Comparison of ENCODE assay signal across 1 cellular context in the genomic region with DNA sequence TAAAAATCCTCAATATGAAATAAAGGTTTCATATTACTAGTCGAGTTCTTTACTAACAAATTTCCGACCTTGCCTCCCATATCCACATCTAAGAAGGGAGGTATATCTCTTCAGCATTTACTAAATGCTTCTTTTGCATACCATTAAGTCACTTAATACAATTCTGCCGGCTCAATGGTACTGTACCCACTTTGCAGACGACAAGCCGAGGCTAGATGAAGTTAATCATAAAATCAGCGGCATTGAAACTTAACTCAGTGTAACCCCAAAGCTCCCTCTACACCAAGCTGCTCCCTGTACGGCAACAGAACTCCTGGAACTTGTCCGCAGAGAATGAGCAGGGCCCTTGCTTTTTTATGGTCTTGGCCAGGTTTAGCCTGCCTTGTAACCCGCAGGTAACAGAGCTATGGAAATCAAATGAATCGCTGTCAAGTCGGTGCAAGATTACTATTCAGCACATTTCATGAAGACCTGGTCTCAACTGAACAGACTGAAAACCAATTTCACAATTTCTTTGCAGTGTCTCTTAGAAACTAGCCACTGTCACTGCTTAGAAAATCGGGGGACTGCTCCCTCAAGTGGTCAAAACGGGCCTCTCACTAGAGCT.
TF ChIP-seq lines count a peak whose summit lies in the region.

No MANE protein-coding gene starts in this region.

TF ChIP-seq in K562, 482 proteins besides CTCF, POLR2A, EP300 and RAD21 (continued from another document and continues in another):
- TF ChIP-seq GTF3C2 (IDR thresholded peaks at IDR 0.05; ENCODE audit: borderline replicate concordance, extremely low read depth, insufficient read length) (no peak), SMARCC2 (IDR thresholded peaks at IDR 0.05; ENCODE audit: low read depth) (0 out of 2 replicates have a peak, but pooled peaks have one; percentile 15), RBM34 (IDR thresholded peaks at IDR 0.05; ENCODE audit: borderline replicate concordance, insufficient read depth, low read length) (no peak), SMAD4 (CRISPR knock-in tag; conservative IDR thresholded peaks at IDR 0.05) (0 out of 2 replicates have a peak, but pooled peaks have one; percentile 46), MECOM (CRISPR knock-in tag; IDR thresholded peaks at IDR 0.05) (no peak), BMI1 (IDR thresholded peaks at IDR 0.05; ENCODE audit: low read length) (no peak), MTA3 (IDR thresholded peaks at IDR 0.05; ENCODE audit: borderline replicate concordance) (no peak; the same call in 1 of the 2 replicates), SAFB2 (IDR thresholded peaks at IDR 0.05; ENCODE audit: borderline replicate concordance, low read depth, low read length, severe bottlenecking) (no peak), ZFX (CRISPR knock-in tag; IDR thresholded peaks at IDR 0.05) (peak; percentile 44; the same call in 1 of the 2 replicates), ZNF24 (IDR thresholded peaks at IDR 0.05) (0 out of 2 replicates have a peak, but pooled peaks have one; percentile 46), SNIP1 (IDR thresholded peaks at IDR 0.05; ENCODE audit: low read depth) (no peak), GTF2F1 (IDR thresholded peaks at IDR 0.05; ENCODE audit: low read depth, low read length) (no peak), NFYB (IDR thresholded peaks at IDR 0.05; ENCODE audit: extremely low read depth, insufficient read length) (no peak), ZNF354B (CRISPR knock-in tag; IDR thresholded peaks at IDR 0.05) (no peak), CREB3L1 (IDR thresholded peaks at IDR 0.05; ENCODE audit: borderline replicate concordance, low read depth) (no peak), ZNF253 (CRISPR knock-in tag; conservative IDR thresholded peaks at IDR 0.05) (no peak), ELF1 (tag; IDR thresholded peaks at IDR 0.05) (no peak), CUX1 (CRISPR knock-in tag; IDR thresholded peaks at IDR 0.05) (no peak), ZNF165 (CRISPR knock-in tag; IDR thresholded peaks at IDR 0.05; ENCODE audit: borderline replicate concordance) (no peak), ZNF512 (tag; IDR thresholded peaks at IDR 0.05) (no peak), SMARCE1 (IDR thresholded peaks at IDR 0.05) (peak; percentile 34; the same call in 1 of the 2 replicates), SAFB (IDR thresholded peaks at IDR 0.05; ENCODE audit: borderline replicate concordance, low read depth, low read length) (no peak), NFIX (CRISPR knock-in tag; IDR thresholded peaks at IDR 0.05; ENCODE audit: low read depth) (no peak), ZBTB26 (CRISPR knock-in tag; IDR thresholded peaks at IDR 0.05) (no peak), GABPB2 (CRISPR knock-in tag; conservative IDR thresholded peaks at IDR 0.05) (no peak), EHMT2 (IDR thresholded peaks at IDR 0.05) (no peak), CREB1 (IDR thresholded peaks at IDR 0.05) (no peak), CREB1 (CRISPR knock-in tag; IDR thresholded peaks at IDR 0.05) (no peak), KLF10 (CRISPR knock-in tag; IDR thresholded peaks at IDR 0.05) (no peak)
- TF ChIP-seq, protein P1, sequence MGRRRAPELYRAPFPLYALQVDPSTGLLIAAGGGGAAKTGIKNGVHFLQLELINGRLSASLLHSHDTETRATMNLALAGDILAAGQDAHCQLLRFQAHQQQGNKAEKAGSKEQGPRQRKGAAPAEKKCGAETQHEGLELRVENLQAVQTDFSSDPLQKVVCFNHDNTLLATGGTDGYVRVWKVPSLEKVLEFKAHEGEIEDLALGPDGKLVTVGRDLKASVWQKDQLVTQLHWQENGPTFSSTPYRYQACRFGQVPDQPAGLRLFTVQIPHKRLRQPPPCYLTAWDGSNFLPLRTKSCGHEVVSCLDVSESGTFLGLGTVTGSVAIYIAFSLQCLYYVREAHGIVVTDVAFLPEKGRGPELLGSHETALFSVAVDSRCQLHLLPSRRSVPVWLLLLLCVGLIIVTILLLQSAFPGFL (CRISPR knock-in tag; IDR thresholded peaks at IDR 0.05), result no peak
- TF ChIP-seq, protein P2, sequence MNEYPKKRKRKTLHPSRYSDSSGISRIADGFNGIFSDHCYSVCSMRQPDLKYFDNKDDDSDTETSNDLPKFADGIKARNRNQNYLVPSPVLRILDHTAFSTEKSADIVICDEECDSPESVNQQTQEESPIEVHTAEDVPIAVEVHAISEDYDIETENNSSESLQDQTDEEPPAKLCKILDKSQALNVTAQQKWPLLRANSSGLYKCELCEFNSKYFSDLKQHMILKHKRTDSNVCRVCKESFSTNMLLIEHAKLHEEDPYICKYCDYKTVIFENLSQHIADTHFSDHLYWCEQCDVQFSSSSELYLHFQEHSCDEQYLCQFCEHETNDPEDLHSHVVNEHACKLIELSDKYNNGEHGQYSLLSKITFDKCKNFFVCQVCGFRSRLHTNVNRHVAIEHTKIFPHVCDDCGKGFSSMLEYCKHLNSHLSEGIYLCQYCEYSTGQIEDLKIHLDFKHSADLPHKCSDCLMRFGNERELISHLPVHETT (CRISPR knock-in tag; conservative IDR thresholded peaks at IDR 0.05 in 1 of 2, IDR thresholded peaks at IDR 0.05 in 1 of 2), result no peak; a peak in 1 of 4 replicates
- TF ChIP-seq, protein P3, sequence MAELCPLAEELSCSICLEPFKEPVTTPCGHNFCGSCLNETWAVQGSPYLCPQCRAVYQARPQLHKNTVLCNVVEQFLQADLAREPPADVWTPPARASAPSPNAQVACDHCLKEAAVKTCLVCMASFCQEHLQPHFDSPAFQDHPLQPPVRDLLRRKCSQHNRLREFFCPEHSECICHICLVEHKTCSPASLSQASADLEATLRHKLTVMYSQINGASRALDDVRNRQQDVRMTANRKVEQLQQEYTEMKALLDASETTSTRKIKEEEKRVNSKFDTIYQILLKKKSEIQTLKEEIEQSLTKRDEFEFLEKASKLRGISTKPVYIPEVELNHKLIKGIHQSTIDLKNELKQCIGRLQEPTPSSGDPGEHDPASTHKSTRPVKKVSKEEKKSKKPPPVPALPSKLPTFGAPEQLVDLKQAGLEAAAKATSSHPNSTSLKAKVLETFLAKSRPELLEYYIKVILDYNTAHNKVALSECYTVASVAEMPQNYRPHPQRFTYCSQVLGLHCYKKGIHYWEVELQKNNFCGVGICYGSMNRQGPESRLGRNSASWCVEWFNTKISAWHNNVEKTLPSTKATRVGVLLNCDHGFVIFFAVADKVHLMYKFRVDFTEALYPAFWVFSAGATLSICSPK (IDR thresholded peaks at IDR 0.05; ENCODE audit: borderline replicate concordance), result no peak
- TF ChIP-seq, protein P4, sequence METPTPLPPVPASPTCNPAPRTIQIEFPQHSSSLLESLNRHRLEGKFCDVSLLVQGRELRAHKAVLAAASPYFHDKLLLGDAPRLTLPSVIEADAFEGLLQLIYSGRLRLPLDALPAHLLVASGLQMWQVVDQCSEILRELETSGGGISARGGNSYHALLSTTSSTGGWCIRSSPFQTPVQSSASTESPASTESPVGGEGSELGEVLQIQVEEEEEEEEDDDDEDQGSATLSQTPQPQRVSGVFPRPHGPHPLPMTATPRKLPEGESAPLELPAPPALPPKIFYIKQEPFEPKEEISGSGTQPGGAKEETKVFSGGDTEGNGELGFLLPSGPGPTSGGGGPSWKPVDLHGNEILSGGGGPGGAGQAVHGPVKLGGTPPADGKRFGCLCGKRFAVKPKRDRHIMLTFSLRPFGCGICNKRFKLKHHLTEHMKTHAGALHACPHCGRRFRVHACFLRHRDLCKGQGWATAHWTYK (CRISPR knock-in tag; IDR thresholded peaks at IDR 0.05), result 0 out of 2 replicates have a peak, but pooled peaks have one; percentile 7
- TF ChIP-seq, protein P5, sequence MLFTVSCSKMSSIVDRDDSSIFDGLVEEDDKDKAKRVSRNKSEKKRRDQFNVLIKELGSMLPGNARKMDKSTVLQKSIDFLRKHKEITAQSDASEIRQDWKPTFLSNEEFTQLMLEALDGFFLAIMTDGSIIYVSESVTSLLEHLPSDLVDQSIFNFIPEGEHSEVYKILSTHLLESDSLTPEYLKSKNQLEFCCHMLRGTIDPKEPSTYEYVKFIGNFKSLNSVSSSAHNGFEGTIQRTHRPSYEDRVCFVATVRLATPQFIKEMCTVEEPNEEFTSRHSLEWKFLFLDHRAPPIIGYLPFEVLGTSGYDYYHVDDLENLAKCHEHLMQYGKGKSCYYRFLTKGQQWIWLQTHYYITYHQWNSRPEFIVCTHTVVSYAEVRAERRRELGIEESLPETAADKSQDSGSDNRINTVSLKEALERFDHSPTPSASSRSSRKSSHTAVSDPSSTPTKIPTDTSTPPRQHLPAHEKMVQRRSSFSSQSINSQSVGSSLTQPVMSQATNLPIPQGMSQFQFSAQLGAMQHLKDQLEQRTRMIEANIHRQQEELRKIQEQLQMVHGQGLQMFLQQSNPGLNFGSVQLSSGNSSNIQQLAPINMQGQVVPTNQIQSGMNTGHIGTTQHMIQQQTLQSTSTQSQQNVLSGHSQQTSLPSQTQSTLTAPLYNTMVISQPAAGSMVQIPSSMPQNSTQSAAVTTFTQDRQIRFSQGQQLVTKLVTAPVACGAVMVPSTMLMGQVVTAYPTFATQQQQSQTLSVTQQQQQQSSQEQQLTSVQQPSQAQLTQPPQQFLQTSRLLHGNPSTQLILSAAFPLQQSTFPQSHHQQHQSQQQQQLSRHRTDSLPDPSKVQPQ (CRISPR knock-in tag; IDR thresholded peaks at IDR 0.05; ENCODE audit: borderline replicate concordance), result no peak
